In genomic region chr15:71231678-71232224, GRCh38 we compare ENCODE assay signal across 23 cellular contexts.
DNase-seq lines count a peak whose midpoint lies in the region; ATAC-seq, FAIRE-seq and TF ChIP-seq lines count a peak whose summit lies in the region.
"Had no signal": no experiment of that assay in that cellular context is flagged by ENCODE, and none has a peak within 500 bp of the region (broad histone marks: within the 10 kb centered on the region; RNA-seq: fewer than 3 reads in every experiment).

No MANE protein-coding gene starts in this region.

- H3K27me3 ChIP-seq in K562 (ENCODE audit: control insufficient read depth in 2 of 2, insufficient read depth in 2 of 2, low read length in 2 of 2), result peaks cover 0 to 9% of the 10 kb centered on the region in 2 experiments; a peak in 1 of 5 replicates
- no peaks in the 10 kb centered on the region for H3K27me3 ChIP-seq in small intestine (ENCODE audit: control insufficient read depth in 2 of 2, insufficient read depth in 2 of 2, low read length in 2 of 2)
- H3K27me3 ChIP-seq in upper lobe of right lung, result no peaks in the 10 kb centered on the region
- H3K27me3 ChIP-seq: BE2C had no signal

- no peak overlapping the region for H3K27ac Mint-ChIP-seq in activated CD4-positive, alpha-beta memory T cell treated with anti-CD3 and anti-CD28 coated beads for 36 hours
- H3K27ac Mint-ChIP-seq: IgD-negative memory B cell had no signal

- CTCF ChIA-PET in HEK293T (lab: Yijun Ruan, JAX), result interaction anchor here (0.6 kb wide), 1 partner anchor 98 kb away, joined by 5 read pairs; no protein-coding TSS in a partner anchor
- CTCF ChIA-PET in K562 (lab: Yijun Ruan, JAX; ENCODE audit: low intra/inter-chr PET ratio), result no interaction called here
- CTCF ChIA-PET in activated CD4-positive, alpha-beta memory T cell treated with anti-CD3 and anti-CD28 coated beads for 36 hours (lab: Charles Lee), result no interaction called here

- H3K9ac ChIP-seq in K562 (ENCODE audit: insufficient read depth in 1 of 2, low read depth in 2 of 2, low read length in 2 of 2), result no peak overlapping the region

- no peak overlapping the region for H3K4me2 ChIP-seq in K562 (ENCODE audit: insufficient read depth, low read length)

- FAIRE-seq in K562 (lab: Jason Lieb, UNC) (no peak), small intestine (lab: Jason Lieb, UNC) (no peak)

- no peaks in the 10 kb centered on the region for H3K9me3 ChIP-seq in K562 (replicated peaks; ENCODE audit: control insufficient read depth, insufficient read depth, low read depth, low read length)
- H3K9me3 ChIP-seq in small intestine (ENCODE audit: control insufficient read depth, low read depth), result no peaks in the 10 kb centered on the region
- no peaks in the 10 kb centered on the region for H3K9me3 ChIP-seq in upper lobe of right lung
- H3K9me3 ChIP-seq: BE2C had no signal

- no TSS peak for BruUV-seq in K562 (replicated peaks; lab: Mats Ljungman, UMichigan)

- intact Hi-C loops in K562 (cut with micrococcal nuclease) (no loop called here), upper lobe of right lung (cut with DNase I) (no loop called here)
- intact Hi-C loops in activated CD4-positive, alpha-beta memory T cell treated with anti-CD3 and anti-CD28 coated beads for 36 hours (cut with micrococcal nuclease), result no loop called here

- no peaks in the 10 kb centered on the region for H3K9me1 ChIP-seq in K562 (ENCODE audit: control insufficient read depth, insufficient read depth, low read length)

- H2AFZ ChIP-seq in K562 (ENCODE audit: low read depth, low read length), result no peak overlapping the region

- H3K4me1 ChIP-seq in K562 (replicated peaks in 1 of 2; ENCODE audit: control insufficient read depth in 2 of 2, insufficient read depth in 2 of 2, low read length in 2 of 2) (no peaks in the 10 kb centered on the region; a peak in 1 of 5 replicates), small intestine (ENCODE audit: control insufficient read depth in 2 of 2, insufficient read depth in 1 of 2, low read depth in 1 of 2, low read length in 1 of 2) (peaks cover 14 to 18% of the 10 kb centered on the region in 2 donors), upper lobe of right lung (no peaks in the 10 kb centered on the region)
- H3K4me1 ChIP-seq: BE2C had no signal

- no peak for TF ChIP-seq POLR2A in K562 (conservative IDR thresholded peaks at IDR 0.05)

- H3K4me3 Mint-ChIP-seq in activated CD4-positive, alpha-beta memory T cell treated with anti-CD3 and anti-CD28 coated beads for 36 hours, result no peak overlapping the region
- H3K4me3 Mint-ChIP-seq: H9, IgD-negative memory B cell had no signal

- no peaks in the 10 kb centered on the region for H4K20me1 ChIP-seq in K562 (replicated peaks; ENCODE audit: control insufficient read depth, insufficient read depth, low read length)

- ATAC-seq in K562 (no peak), upper lobe of right lung (no peak), GM19467 (IDR thresholded peaks at IDR 0.05; ENCODE audit: unreplicated experiment) (no peak)
- ATAC-seq: PC-3 had no signal

- no peak for DNase-seq in HEK293T (ENCODE audit: extremely low spot score)
- no peak for DNase-seq in K562 (ENCODE audit: extremely low read depth in 1 of 4, low spot score in 3 of 4)
- DNase-seq in left kidney (ENCODE audit: low read depth, low spot score), result peak; percentile 87
- peak; percentile 87 for DNase-seq in small intestine
- no peak for DNase-seq in MV-4-11 (lab: John Stamatoyannopoulos, UW)
- DNase-seq in upper lobe of right lung, result no peak
- no peak for DNase-seq in activated CD4-positive, alpha-beta memory T cell treated with anti-CD3 and anti-CD28 coated beads for 36 hours
- DNase-seq: BE2C, EL, GF-D8, H9, Karpas-422, NCI-H1694, NCI-H2081, NCI-H2171, NCI-H345, NCI-H524 treated with DMSO at 0.1 percent for 48 hours, PC-3, RPMI8226, SHP77 had no signal

- no peak for TF ChIP-seq RAD21 in K562 (CRISPR knock-in tag; conservative IDR thresholded peaks at IDR 0.05 in 1 of 2, IDR thresholded peaks at IDR 0.05 in 1 of 2)

- 0% methylated on average over 8 of the region's 8 CpGs for WGBS in K562 (ENCODE audit: insufficient coverage, low coverage, missing lambda C conversion rate)
- 7 to 40% (median 16%) methylated on average over 8 of the region's 8 CpGs for WGBS in small intestine, 3 donors

- no peaks in the 10 kb centered on the region for H3K79me2 ChIP-seq in K562 (ENCODE audit: control insufficient read depth, insufficient read depth, low read length)

- no peaks in the 10 kb centered on the region for H3K4me1 Mint-ChIP-seq in activated CD4-positive, alpha-beta memory T cell treated with anti-CD3 and anti-CD28 coated beads for 36 hours (ENCODE audit: low read depth)
- H3K4me1 Mint-ChIP-seq: IgD-negative memory B cell had no signal

- TF ChIP-seq CTCF in K562 (IDR thresholded peaks at IDR 0.05 in 2 of 3, conservative IDR thresholded peaks at IDR 0.05 in 1 of 3; ENCODE audit: insufficient read depth in 2 of 3, low read depth in 1 of 3, low read length in 3 of 3), result no peak
- no peak for TF ChIP-seq CTCF in upper lobe of right lung (IDR thresholded peaks at IDR 0.05)

- no peaks in the 10 kb centered on the region for H3K36me3 Mint-ChIP-seq in activated CD4-positive, alpha-beta memory T cell treated with anti-CD3 and anti-CD28 coated beads for 36 hours
- H3K36me3 Mint-ChIP-seq: IgD-negative memory B cell had no signal

- H3K9me3 Mint-ChIP-seq in activated CD4-positive, alpha-beta memory T cell treated with anti-CD3 and anti-CD28 coated beads for 36 hours, result no peaks in the 10 kb centered on the region
- H3K9me3 Mint-ChIP-seq: H9 had no signal

- in situ Hi-C loops in K562 (cut with MboI), result no loop called here

- no peak overlapping the region for H3K27ac ChIP-seq in K562 (ENCODE audit: extremely low read depth, low read depth, low read length)
- peak overlapping the region; percentile 20 to 45 for H3K27ac ChIP-seq in small intestine (ENCODE audit: low read depth in 1 of 2, low read length in 1 of 2)
- no peak overlapping the region for H3K27ac ChIP-seq in upper lobe of right lung
- H3K27ac ChIP-seq: SK-N-MC had no signal

- POLR2A ChIA-PET in HEK293T (lab: Yijun Ruan, JAX) (interaction anchor here (0.6 to 1.1 kb wide), 2 partner anchors 10 to 11 kb away, joined by 3 to 4 read pairs; no protein-coding TSS in a partner anchor), K562 (lab: Yijun Ruan, JAX) (interaction anchor here (0.6 kb wide), 1 partner anchor 70 kb away, joined by 3 read pairs; no protein-coding TSS in a partner anchor)
- POLR2A ChIA-PET in activated CD4-positive, alpha-beta memory T cell treated with anti-CD3 and anti-CD28 coated beads for 36 hours (lab: Charles Lee), result no interaction called here

- peaks cover 10% of the 10 kb centered on the region for H3K27me3 Mint-ChIP-seq in activated CD4-positive, alpha-beta memory T cell treated with anti-CD3 and anti-CD28 coated beads for 36 hours

- TF ChIP-seq EP300 in K562 (IDR thresholded peaks at IDR 0.05; ENCODE audit: low read length), result no peak

- no peaks in the 10 kb centered on the region for H3K36me3 ChIP-seq in K562 (ENCODE audit: control insufficient read depth, insufficient read depth, low read length)
- no peaks in the 10 kb centered on the region for H3K36me3 ChIP-seq in small intestine (ENCODE audit: control insufficient read depth in 2 of 2, insufficient read depth in 2 of 2, low read length in 2 of 2)
- H3K36me3 ChIP-seq in upper lobe of right lung, result no peaks in the 10 kb centered on the region
- H3K36me3 ChIP-seq: BE2C had no signal

- H3K4me3 ChIP-seq in K562, result no peak overlapping the region
- no peak overlapping the region for H3K4me3 ChIP-seq in small intestine (ENCODE audit: low read depth in 1 of 2, low read length in 2 of 2)
- H3K4me3 ChIP-seq in upper lobe of right lung, result no peak overlapping the region
- H3K4me3 ChIP-seq: SK-N-MC had no signal

TF ChIP-seq in HEK293T, 16 proteins besides CTCF, POLR2A, EP300 and RAD21:
- no peak for TF ChIP-seq FOXK2 (IDR thresholded peaks at IDR 0.05)
- TF ChIP-seq FOXM1 (IDR thresholded peaks at IDR 0.05; ENCODE audit: borderline replicate concordance), result no peak
- no peak for TF ChIP-seq L3MBTL2 (conservative IDR thresholded peaks at IDR 0.05)
- no peak for TF ChIP-seq ELF4 (IDR thresholded peaks at IDR 0.05)
- no peak for TF ChIP-seq SUZ12 (IDR thresholded peaks at IDR 0.05)
- 0 out of 2 replicates have a peak, but pooled peaks have one; percentile 13 for TF ChIP-seq PKNOX1 (IDR thresholded peaks at IDR 0.05)
- no peak for TF ChIP-seq BHLHE40 (IDR thresholded peaks at IDR 0.05; ENCODE audit: borderline replicate concordance)
- no peak for TF ChIP-seq ARNT (IDR thresholded peaks at IDR 0.05)

TF ChIP-seq in K562, 482 proteins besides CTCF, POLR2A, EP300 and RAD21 (continues in another document):
- TF ChIP-seq MEIS2 (IDR thresholded peaks at IDR 0.05; ENCODE audit: partially characterized antibody) (peak; percentile 56), PBX2 (CRISPR knock-in tag; IDR thresholded peaks at IDR 0.05; ENCODE audit: low read depth) (no peak), PBX2 (tag; conservative IDR thresholded peaks at IDR 0.05; ENCODE audit: low read depth) (peak; percentile 78), PKNOX1 (IDR thresholded peaks at IDR 0.05) (0 out of 2 replicates have a peak, but pooled peaks have one; percentile 10)

Comparison
In these comparisons a context has a peak if more than half of its experiments do, and no peak if none do; other contexts are left out.
1. DNase-seq: peak in left kidney (single experiment) and small intestine (single experiment); none in HEK293T (single experiment), K562 (0 of 4), MV-4-11 (single experiment), upper lobe of right lung (single experiment) and activated CD4-positive, alpha-beta memory T cell treated with anti-CD3 and anti-CD28 coated beads for 36 hours (single experiment).
2. H3K27ac ChIP-seq: peak in small intestine (2 of 2); none in K562 (single experiment) and upper lobe of right lung (single experiment).